In genomic region chr16:86923656-86924055, GRCh38 we compare ENCODE assay signal across 30 cellular contexts.
"Had no signal": no experiment of that assay in that cellular context is flagged by ENCODE, and none has a peak within 500 bp of the region (broad histone marks: within the 10 kb centered on the region; RNA-seq: fewer than 3 reads in every experiment).

No MANE protein-coding gene starts in this region.

- H3K9me3 ChIP-seq: gastrocnemius medialis, right lobe of liver, thyroid gland, upper lobe of right lung had no signal

- H3K9me3 Mint-ChIP-seq: central memory CD8-positive, alpha-beta T cell; dendritic cell treated with granulocyte-macrophage colony-stimulating factor and Interleukin-4, amounts not matched to agents 40 ng/mL and 50 ng/mL, for 4 days; stimulated activated memory B cell treated with anti-CD40 and anti-IgM and Interleukin-4, amounts not matched to agents 10 μg/mL and 1 μg/mL and 100 μg/mL, for 72 hours had no signal

- H2AFZ ChIP-seq: neural progenitor cell had no signal

- H3K27ac ChIP-seq: breast epithelium, gastrocnemius medialis, neural progenitor cell, right lobe of liver, stomach, thyroid gland, upper lobe of right lung, WERI-Rb-1 had no signal

- H3K36me3 Mint-ChIP-seq: activated naive CD4-positive, alpha-beta T cell treated with anti-CD3 and anti-CD28 coated beads, Interleukin-2, amount 10 ng/mL, durations not matched to agents 7 days and 5 days; neural progenitor cell; stimulated activated memory B cell treated with anti-CD40 and anti-IgM and Interleukin-4, amounts not matched to agents 10 μg/mL and 1 μg/mL and 100 μg/mL, for 72 hours had no signal

- DNase-seq: activated CD4-positive, alpha-beta T cell treated with anti-CD3 and anti-CD28 coated beads for 48 hours; activated CD4-positive, alpha-beta T cell treated with anti-CD3 and anti-CD28 coated beads, Interleukin-2, amount 50 U/mL, for 48 hours; activated CD8-positive, alpha-beta memory T cell treated with anti-CD3 and anti-CD28 coated beads for 24 hours; activated gamma-delta T cell; activated naive CD4-positive, alpha-beta T cell treated with anti-CD3 and anti-CD28 coated beads, Interleukin-2, amount 10 ng/mL, durations not matched to agents 7 days and 5 days; activated naive CD8-positive, alpha-beta T cell treated with anti-CD3 and anti-CD28 coated beads, Interleukin-2, amount 50 U/mL, for 24 hours; amygdala; effector CD8-positive, alpha-beta T cell; gastrocnemius medialis; glutamatergic neuron; left ventricle myocardium superior; mammary epithelial cell; naive B cell; right lobe of liver; small intestine; stimulated activated CD4-positive, alpha-beta T cell treated with anti-CD3 and anti-CD28 coated beads, Interleukin-1b, Interleukin-23, amount 100 ng/mL, for 48 hours; stimulated activated CD4-positive, alpha-beta T cell treated with anti-CD3 and anti-CD28 coated beads, Interleukin-4, amount 100 ng/mL, for 4 hours; stimulated activated CD8-positive, alpha-beta memory T cell treated with anti-CD3 and anti-CD28 coated beads, Interleukin-4, amount 100 ng/mL, for 48 hours; stomach; thyroid gland; upper lobe of right lung; WERI-Rb-1 had no signal

- H3K4me3 Mint-ChIP-seq: activated naive CD4-positive, alpha-beta T cell treated with anti-CD3 and anti-CD28 coated beads, Interleukin-2, amount 10 ng/mL, durations not matched to agents 7 days and 5 days; activated naive CD8-positive, alpha-beta T cell treated with anti-CD3 and anti-CD28 coated beads, Interleukin-2, amount 50 U/mL, for 24 hours; central memory CD8-positive, alpha-beta T cell; dendritic cell treated with granulocyte-macrophage colony-stimulating factor and Interleukin-4, amounts not matched to agents 40 ng/mL and 50 ng/mL, for 4 days; mesothelial cell of epicardium; naive B cell; neural progenitor cell; stimulated activated memory B cell treated with anti-CD40 and anti-IgM and Interleukin-4, amounts not matched to agents 10 μg/mL and 1 μg/mL and 100 μg/mL, for 72 hours had no signal

- H3K27ac Mint-ChIP-seq: activated naive CD4-positive, alpha-beta T cell treated with anti-CD3 and anti-CD28 coated beads, Interleukin-2, amount 10 ng/mL, durations not matched to agents 7 days and 5 days; activated naive CD8-positive, alpha-beta T cell treated with anti-CD3 and anti-CD28 coated beads, Interleukin-2, amount 50 U/mL, for 24 hours; dendritic cell treated with granulocyte-macrophage colony-stimulating factor and Interleukin-4, amounts not matched to agents 40 ng/mL and 50 ng/mL, for 4 days; mesothelial cell of epicardium; naive B cell; neural progenitor cell; progenitor cell of endocrine pancreas; stimulated activated memory B cell treated with anti-CD40 and anti-IgM and Interleukin-4, amounts not matched to agents 10 μg/mL and 1 μg/mL and 100 μg/mL, for 72 hours had no signal

- ATAC-seq: activated CD4-positive, CD25-positive, alpha-beta regulatory T cell treated with anti-CD3 and anti-CD28 coated beads, Interleukin-2, amount 50 U/mL, for 24 hours; activated naive CD8-positive, alpha-beta T cell treated with anti-CD3 and anti-CD28 coated beads, Interleukin-2, amount 50 U/mL, for 24 hours; gastrocnemius medialis; left ventricle myocardium superior; right lobe of liver; stimulated activated memory B cell treated with anti-CD40 and anti-IgM and Interleukin-4, amounts not matched to agents 10 μg/mL and 1 μg/mL and 100 μg/mL, for 72 hours; upper lobe of right lung had no signal

- H3K4me2 ChIP-seq: neural progenitor cell had no signal

- H3K4me1 ChIP-seq: breast epithelium, gastrocnemius medialis, neural progenitor cell, right lobe of liver, thyroid gland, upper lobe of right lung had no signal

- H3K4me3 ChIP-seq: breast epithelium, gastrocnemius medialis, neural progenitor cell, right lobe of liver, stomach, thyroid gland, upper lobe of right lung had no signal

- H3K36me3 ChIP-seq: breast epithelium, gastrocnemius medialis, neural progenitor cell, right lobe of liver, stomach, thyroid gland, upper lobe of right lung, WERI-Rb-1 had no signal

- H3K4me1 Mint-ChIP-seq: activated naive CD4-positive, alpha-beta T cell treated with anti-CD3 and anti-CD28 coated beads, Interleukin-2, amount 10 ng/mL, durations not matched to agents 7 days and 5 days; central memory CD8-positive, alpha-beta T cell; naive B cell; stimulated activated memory B cell treated with anti-CD40 and anti-IgM and Interleukin-4, amounts not matched to agents 10 μg/mL and 1 μg/mL and 100 μg/mL, for 72 hours had no signal

- H3K9ac ChIP-seq: neural progenitor cell had no signal

- H3K27me3 ChIP-seq: neural progenitor cell, right lobe of liver, thyroid gland had no signal
